In the genomic region with DNA sequence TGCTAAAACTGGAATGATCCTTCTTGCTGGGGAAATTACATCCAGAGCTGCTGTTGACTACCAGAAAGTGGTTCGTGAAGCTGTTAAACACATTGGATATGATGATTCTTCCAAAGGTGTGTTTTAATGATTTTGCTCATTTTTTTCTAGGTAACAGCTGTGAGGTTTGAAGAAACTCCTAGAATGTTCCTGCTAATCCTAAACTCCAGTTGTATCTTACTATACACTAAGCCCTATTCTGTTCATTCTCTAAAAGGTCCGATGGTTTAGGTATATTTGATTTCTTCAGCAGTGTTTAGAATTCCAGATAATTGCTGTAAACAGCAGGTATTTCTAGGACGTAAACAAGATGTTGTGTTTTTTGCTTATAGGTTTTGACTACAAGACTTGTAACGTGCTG, we compare ENCODE assay signal across 1 cellular context.
TF ChIP-seq lines count a peak whose summit lies in the region.

No MANE protein-coding gene starts in this region.

TF ChIP-seq in endothelial cell of umbilical vein, 7 proteins besides CTCF, POLR2A, EP300 and RAD21:
- TF ChIP-seq FOS (IDR thresholded peaks at IDR 0.05; ENCODE audit: borderline replicate concordance, insufficient read depth, low read length) (no peak), GATA2 (IDR thresholded peaks at IDR 0.05; ENCODE audit: insufficient read depth, insufficient read length, low read depth, low read length) (no peak), POLR2AphosphoS5 (IDR thresholded peaks at IDR 0.05; ENCODE audit: insufficient read depth, low read depth, low read length) (no peak), EZH2 (IDR thresholded peaks at IDR 0.05; ENCODE audit: borderline replicate concordance, low read depth, low read length, severe bottlenecking) (no peak), JUN (IDR thresholded peaks at IDR 0.05; ENCODE audit: borderline replicate concordance, insufficient read depth, insufficient read length, low read depth) (no peak), MYC (IDR thresholded peaks at IDR 0.05; ENCODE audit: low read depth, low read length) (no peak)
- TF ChIP-seq, protein P1, sequence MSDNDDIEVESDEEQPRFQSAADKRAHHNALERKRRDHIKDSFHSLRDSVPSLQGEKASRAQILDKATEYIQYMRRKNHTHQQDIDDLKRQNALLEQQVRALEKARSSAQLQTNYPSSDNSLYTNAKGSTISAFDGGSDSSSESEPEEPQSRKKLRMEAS (IDR thresholded peaks at IDR 0.05; ENCODE audit: insufficient read depth, insufficient read length), result no peak
